8 cellular contexts compared by ENCODE assay signal in the genomic region with DNA sequence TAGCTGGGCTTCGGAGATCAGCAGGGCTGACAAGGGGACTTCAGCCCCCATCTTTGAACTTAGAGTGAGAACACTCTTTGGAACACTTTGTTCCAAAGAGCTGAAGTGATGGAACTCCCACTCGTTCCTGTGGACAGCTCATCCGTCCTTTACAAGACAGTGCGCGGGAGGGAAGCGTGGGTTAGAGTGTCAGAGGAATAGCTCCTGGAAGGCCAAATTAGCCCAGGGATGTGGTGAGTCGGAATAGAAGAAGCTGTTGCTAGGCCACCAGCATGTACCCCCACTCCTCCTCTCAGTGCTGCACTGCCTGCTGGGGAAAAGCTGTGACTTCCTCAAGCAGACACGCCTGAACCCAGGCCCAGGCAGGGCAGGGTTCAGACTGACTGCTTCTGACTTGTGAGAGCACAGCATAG. TPM values are rescaled to one million over a fixed set of nuclear protein-coding genes. Genes with fewer than 3 reads are reported as not detected.
DNase-seq lines count a peak whose midpoint lies in the region; ATAC-seq, FAIRE-seq and TF ChIP-seq lines count a peak whose summit lies in the region.

No MANE protein-coding gene starts in this region.

- H3K4me1 ChIP-seq in right cardiac atrium (ENCODE audit: control insufficient read depth, insufficient read depth, low read length), result peaks cover 30% of the 10 kb centered on the region
- H3K4me1 ChIP-seq in small intestine (ENCODE audit: control insufficient read depth in 2 of 2, insufficient read depth in 1 of 2, low read depth in 1 of 2, low read length in 1 of 2), result peaks cover 5 to 16% of the 10 kb centered on the region in 2 donors

- H3K27ac ChIP-seq in right cardiac atrium (ENCODE audit: low read length), result peak overlapping the region; percentile 98
- peak overlapping the region; percentile 98 to 99 for H3K27ac ChIP-seq in small intestine (ENCODE audit: low read depth in 1 of 2, low read length in 1 of 2)

- 43% methylated on average over 8 of the region's 8 CpGs for WGBS in right cardiac atrium
- WGBS in small intestine, 3 donors, result 61 to 68% (median 64%) methylated on average over 8 of the region's 8 CpGs

- no peaks in the 10 kb centered on the region for H3K36me3 ChIP-seq in small intestine (ENCODE audit: control insufficient read depth in 2 of 2, insufficient read depth in 2 of 2, low read length in 2 of 2)

- H3K4me1 Mint-ChIP-seq in activated T-cell treated with anti-CD3 and anti-CD28 coated beads, Interleukin-2, amount 50 U/mL, for 4 hours (ENCODE audit: low read depth), result peaks cover 32% of the 10 kb centered on the region
- peaks cover 0 to 13% of the 10 kb centered on the region in 2 donors for H3K4me1 Mint-ChIP-seq in natural killer cell

- H3K27ac Mint-ChIP-seq in natural killer cell, result no peak overlapping the region

- peaks cover 11% of the 10 kb centered on the region for H3K36me3 Mint-ChIP-seq in activated T-cell treated with anti-CD3 and anti-CD28 coated beads, Interleukin-2, amount 50 U/mL, for 4 hours (ENCODE audit: insufficient read depth)
- H3K36me3 Mint-ChIP-seq in natural killer cell, result no peaks in the 10 kb centered on the region

- FAIRE-seq in HTR-8/SVneo (lab: Jason Lieb, UNC), result peak; percentile 36
- no peak for FAIRE-seq in small intestine (lab: Jason Lieb, UNC)

- TF ChIP-seq CTCF in natural killer cell (IDR thresholded peaks at IDR 0.05), result no peak

- peak overlapping the region; percentile 26 for H3K4me3 Mint-ChIP-seq in activated T-cell treated with anti-CD3 and anti-CD28 coated beads, Interleukin-2, amount 50 U/mL, for 4 hours
- H3K4me3 Mint-ChIP-seq in natural killer cell, result no peak overlapping the region

- DNase-seq in HTR-8/SVneo (ENCODE audit: insufficient read length, low spot score) (no peak), right cardiac atrium (peak in 2 of 3 donors; percentile 51 to 66), small intestine (peak; percentile 81), natural killer cell (no peak), NCI-H128 (lab: John Stamatoyannopoulos, UW; ENCODE audit: unreplicated experiment) (no peak)
- no peak for DNase-seq in activated T-cell treated with anti-CD3 and anti-CD28 coated beads, Interleukin-2, amount 50 U/mL, for 4 hours
- DNase-seq in stimulated activated CD4-positive, alpha-beta T cell treated with anti-CD3 and anti-CD28 coated beads, Interleukin-12 subunit alpha, Interleukin-12 subunit beta, amount 100 ng/mL, for 4 hours, result no peak
- no peak for DNase-seq in effector CD8-positive, alpha-beta T cell (lab: John Stamatoyannopoulos, UW)

- ATAC-seq in activated T-cell treated with anti-CD3 and anti-CD28 coated beads, Interleukin-2, amount 50 U/mL, for 4 hours, result no peak
- no peak for ATAC-seq in right cardiac atrium
- no peak for ATAC-seq in natural killer cell

- no peaks in the 10 kb centered on the region for H3K9me3 Mint-ChIP-seq in activated T-cell treated with anti-CD3 and anti-CD28 coated beads, Interleukin-2, amount 50 U/mL, for 4 hours
- H3K9me3 Mint-ChIP-seq in natural killer cell, result no peaks in the 10 kb centered on the region

- H3K4me3 ChIP-seq in right cardiac atrium (ENCODE audit: low read length), result no peak overlapping the region
- H3K4me3 ChIP-seq in small intestine (ENCODE audit: low read depth in 1 of 2, low read length in 2 of 2), result peak overlapping the region in 1 of 2 donors; percentile 66

- H3K9me3 ChIP-seq in right cardiac atrium (ENCODE audit: control insufficient read depth, low read length), result no peaks in the 10 kb centered on the region
- no peaks in the 10 kb centered on the region for H3K9me3 ChIP-seq in small intestine (ENCODE audit: control insufficient read depth, low read depth)

- no peaks in the 10 kb centered on the region for H3K27me3 ChIP-seq in right cardiac atrium (ENCODE audit: control insufficient read depth, insufficient read depth)
- no peaks in the 10 kb centered on the region for H3K27me3 ChIP-seq in small intestine (ENCODE audit: control insufficient read depth in 2 of 2, insufficient read depth in 2 of 2, low read length in 2 of 2)

- no peaks in the 10 kb centered on the region for H3K27me3 Mint-ChIP-seq in activated T-cell treated with anti-CD3 and anti-CD28 coated beads, Interleukin-2, amount 50 U/mL, for 4 hours (ENCODE audit: low read depth)
- peaks cover under 1% of the 10 kb centered on the region in 2 donors for H3K27me3 Mint-ChIP-seq in natural killer cell (ENCODE audit: low read depth in 2 of 2)

- intact Hi-C loops in right cardiac atrium (cut with DNase I) (loop anchor here in 1 of 4 donors (5.0 kb wide), 1 partner anchor 60 kb away; no protein-coding TSS in a partner anchor), natural killer cell (cut with micrococcal nuclease) (no loop called here)

RNA-seq across cellular contexts. Expression of a gene that starts 1.7 kb away (rescaled TPM):
- 1 to 10 TPM; 1.9 to 3.2 (median 2.2) TPM for total RNA-seq in activated T-cell treated with anti-CD3 and anti-CD28 coated beads, Interleukin-2, amount 50 U/mL, for 4 hours
- total RNA-seq in right cardiac atrium (1 to 10 TPM; 1.9 to 2.2 (median 2.2) TPM), natural killer cell (1 to 10 TPM; 2.0 to 2.7 (median 2.6) TPM)
- polyA plus RNA-seq in right cardiac atrium (2.0 TPM), small intestine (100 to 1,000 TPM; 102 to 724 (median 481) TPM)

Comparison
In these comparisons a context has a peak if more than half of its experiments do, and no peak if none do; other contexts are left out.
1. DNase-seq: peak in right cardiac atrium (2 of 3) and small intestine (single experiment); none in HTR-8/SVneo (single experiment), activated T-cell treated with anti-CD3 and anti-CD28 coated beads, Interleukin-2, amount 50 U/mL, for 4 hours (single experiment), natural killer cell (single experiment), stimulated activated CD4-positive, alpha-beta T cell treated with anti-CD3 and anti-CD28 coated beads, Interleukin-12 subunit alpha, Interleukin-12 subunit beta, amount 100 ng/mL, for 4 hours (single experiment), effector CD8-positive, alpha-beta T cell (single experiment) and NCI-H128 (single experiment).